ENCODE assay signal across 8 cellular contexts in the genomic region with DNA sequence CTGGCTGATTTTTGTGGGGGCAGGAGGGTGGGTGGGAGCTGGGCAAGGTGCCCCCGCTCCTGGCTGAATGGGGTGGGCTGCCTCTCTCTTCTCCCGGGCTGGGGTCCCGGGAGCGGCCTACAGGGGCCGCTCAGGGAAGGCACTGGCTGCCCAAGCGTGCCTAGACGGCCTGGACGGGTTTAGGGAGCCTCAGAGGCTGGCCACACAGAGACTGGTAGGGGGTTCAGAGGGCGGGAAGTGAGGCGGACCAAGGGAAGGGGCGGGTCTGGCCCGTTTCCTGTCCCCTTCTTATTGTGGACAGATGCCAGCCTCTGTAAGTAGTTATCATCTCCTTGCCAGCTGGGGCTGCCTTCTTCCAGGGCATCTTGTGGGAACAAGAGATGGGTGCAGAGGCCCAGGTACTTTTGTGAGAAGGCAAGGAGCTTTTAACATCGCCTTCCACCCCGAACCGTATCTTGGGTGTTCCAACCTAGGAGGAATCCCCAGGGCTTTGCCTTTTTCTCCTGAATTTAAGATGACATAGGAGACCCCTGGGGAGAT. TPM values are rescaled to one million over a fixed set of nuclear protein-coding genes. Genes with fewer than 3 reads are reported as not detected.
DNase-seq lines count a peak whose midpoint lies in the region; ATAC-seq and TF ChIP-seq lines count a peak whose summit lies in the region.

No MANE protein-coding gene starts in this region.

- no peak overlapping the region for H3K27ac Mint-ChIP-seq in T-helper 1 cell treated with Interleukin-12 subunit alpha and Interleukin-12 subunit beta and Interleukin-4 antibody, amounts not matched to agents 30 μg/mL and 1 μg/mL, for 36 hours

- whole genome bisulfite sequencing in sigmoid colon, 2 donors: 23 to 46% methylated on average over 15 of the region's 15 CpGs

- no peaks in the 10 kb centered on the region for H3K36me3 ChIP-seq in right atrium auricular region
- peaks cover 0 to 16% (median 0%) of the 10 kb centered on the region in 4 donors for H3K36me3 ChIP-seq in sigmoid colon

- H3K4me3 Mint-ChIP-seq in T-helper 1 cell treated with Interleukin-12 subunit alpha and Interleukin-12 subunit beta and Interleukin-4 antibody, amounts not matched to agents 30 μg/mL and 1 μg/mL, for 36 hours: peak overlapping the region; percentile 92

- H3K4me1 ChIP-seq in right atrium auricular region (peaks cover 0 to 36% of the 10 kb centered on the region in 2 donors), sigmoid colon (peaks cover 0 to 45% (median 20%) of the 10 kb centered on the region in 4 donors)

- H3K4me3 ChIP-seq in right atrium auricular region (peak overlapping the region; percentile 36 to 59), sigmoid colon (peak overlapping the region; percentile 36 to 55 (median 48))

- peaks cover 10% of the 10 kb centered on the region for H3K4me1 Mint-ChIP-seq in T-helper 1 cell treated with Interleukin-12 subunit alpha and Interleukin-12 subunit beta and Interleukin-4 antibody, amounts not matched to agents 30 μg/mL and 1 μg/mL, for 36 hours (ENCODE audit: low read depth)

- H3K9me3 ChIP-seq in right atrium auricular region (no peaks in the 10 kb centered on the region), sigmoid colon (no peaks in the 10 kb centered on the region)

- TF ChIP-seq CTCF in right atrium auricular region (IDR thresholded peaks at IDR 0.05): no peak
- no peak for TF ChIP-seq CTCF in sigmoid colon (IDR thresholded peaks at IDR 0.05)

- no peaks in the 10 kb centered on the region for H3K27me3 ChIP-seq in right atrium auricular region
- H3K27me3 ChIP-seq in sigmoid colon: no peaks in the 10 kb centered on the region

- peak overlapping the region; percentile 76 for H3K27ac ChIP-seq in right atrium auricular region
- peak overlapping the region; percentile 77 to 87 (median 82) for H3K27ac ChIP-seq in sigmoid colon

- peak; percentile 37 for ATAC-seq in HG02981 (IDR thresholded peaks at IDR 0.05; ENCODE audit: unreplicated experiment)
- ATAC-seq in GM21529 (IDR thresholded peaks at IDR 0.05; ENCODE audit: unreplicated experiment): no peak

- TF ChIP-seq POLR2A in sigmoid colon (IDR thresholded peaks at IDR 0.05): no peak

- H3K9me3 Mint-ChIP-seq in T-helper 1 cell treated with Interleukin-12 subunit alpha and Interleukin-12 subunit beta and Interleukin-4 antibody, amounts not matched to agents 30 μg/mL and 1 μg/mL, for 36 hours: no peaks in the 10 kb centered on the region

- intact Hi-C loops in sigmoid colon (cut with DNase I): no loop called here

- no peaks in the 10 kb centered on the region for H3K36me3 Mint-ChIP-seq in T-helper 1 cell treated with Interleukin-12 subunit alpha and Interleukin-12 subunit beta and Interleukin-4 antibody, amounts not matched to agents 30 μg/mL and 1 μg/mL, for 36 hours (ENCODE audit: low read depth)

- peaks cover 17% of the 10 kb centered on the region for H3K27me3 Mint-ChIP-seq in T-helper 1 cell treated with Interleukin-12 subunit alpha and Interleukin-12 subunit beta and Interleukin-4 antibody, amounts not matched to agents 30 μg/mL and 1 μg/mL, for 36 hours (ENCODE audit: low read depth)

- TF ChIP-seq EP300 in sigmoid colon (IDR thresholded peaks at IDR 0.05): no peak

- DNase-seq in T-helper 1 cell (no peak), right atrium auricular region (ENCODE audit: low spot score) (peak; percentile 66), sigmoid colon (peak; percentile 73), AG08396 (ENCODE audit: low spot score) (no peak)
- DNase-seq in activated CD8-positive, alpha-beta memory T cell treated with anti-CD3 and anti-CD28 coated beads, Interleukin-2, amount 50 U/mL, for 48 hours: peak; percentile 54

RNA-seq across cellular contexts. Expression of gene CD40, which starts 0.4 kb away (rescaled TPM):
- 10 to 100 TPM in 1 of 2 donors, 1 to 10 TPM in 1; 9.6 to 14.9 TPM for total RNA-seq in right atrium auricular region
- total RNA-seq in sigmoid colon: 10 to 100 TPM in 2 of 4 donors, 1 to 10 TPM in 2; 5.0 to 15.6 (median 11.1) TPM
- polyA plus RNA-seq in sigmoid colon: 10 to 100 TPM in 1 of 3 donors, 1 to 10 TPM in 2; 3.6 to 25.2 (median 7.9) TPM

RNA-seq across cellular contexts. Expression of gene NCOA5, which starts 28.8 kb away (rescaled TPM):
- total RNA-seq in right atrium auricular region (10 to 100 TPM; 17.8 to 23.3 TPM), sigmoid colon (10 to 100 TPM; 22.4 to 39.2 (median 29.5) TPM)
- 10 to 100 TPM; 10.6 to 19.5 (median 11.4) TPM for polyA plus RNA-seq in sigmoid colon

Comparison
In these comparisons a context has a peak if more than half of its experiments do, and no peak if none do; other contexts are left out.
1. DNase-seq: peak in activated CD8-positive, alpha-beta memory T cell treated with anti-CD3 and anti-CD28 coated beads, Interleukin-2, amount 50 U/mL, for 48 hours (single experiment), right atrium auricular region (single experiment) and sigmoid colon (single experiment); none in T-helper 1 cell (0 of 5) and AG08396 (single experiment).